9 cellular contexts compared by ENCODE assay signal in genomic region chr14:68797180-68797670, GRCh38. TPM values are rescaled to one million over a fixed set of nuclear protein-coding genes. Genes with fewer than 3 reads are reported as not detected.
A peak's percentile ranks its signal among the peaks of the same experiment; 100 is the strongest.
DNase-seq lines count a peak whose midpoint lies in the region; ATAC-seq and TF ChIP-seq lines count a peak whose summit lies in the region.
"Had no signal": no experiment of that assay in that cellular context is flagged by ENCODE, and none has a peak within 500 bp of the region (broad histone marks: within the 10 kb centered on the region; RNA-seq: fewer than 3 reads in every experiment).

No MANE protein-coding gene starts in this region.

- DNase-seq in T-helper 2 cell treated with Interferon-gamma antibody and Interleukin-4, amounts not matched to agents 5 μg/mL and 100 μg/mL, for 36 hours (ENCODE audit: low spot score): no peak
- DNase-seq in T-helper 2 cell (no peak), left kidney (ENCODE audit: low read depth, low spot score) (peak; percentile 34), suprapubic skin (ENCODE audit: low spot score in 2 of 2) (peak in 1 of 2 donors; percentile 63), hepatic stellate cell (ENCODE audit: low spot score) (no peak)
- DNase-seq in activated T-helper 1 cell treated with anti-CD3 and anti-CD28 coated beads, Interleukin-12 subunit alpha, Interleukin-12 subunit beta, Interleukin-2, Interleukin-4 antibody, amounts not matched to agents 30 ng/mL and 10 ng/mL and 1 ng/mL, durations not matched to agents 14 hours and 24 hours and 36 hours (ENCODE audit: low spot score): no peak
- DNase-seq in stimulated activated naive CD4-positive, alpha-beta T cell treated with Interleukin-2 at 50 U/mL for 16 hours (lab: John Stamatoyannopoulos, UW): no peak

- H3K36me3 ChIP-seq in suprapubic skin: no peaks in the 10 kb centered on the region
- H3K36me3 ChIP-seq: adrenal gland had no signal

- H3K27ac ChIP-seq in suprapubic skin: peak overlapping the region; percentile 100

- peaks cover 20% of the 10 kb centered on the region for H3K36me3 Mint-ChIP-seq in T-helper 2 cell treated with Interferon-gamma antibody and Interleukin-4, amounts not matched to agents 5 μg/mL and 100 μg/mL, for 36 hours (ENCODE audit: low read depth)
- H3K36me3 Mint-ChIP-seq in activated T-helper 1 cell treated with anti-CD3 and anti-CD28 coated beads, Interleukin-12 subunit alpha, Interleukin-12 subunit beta, Interleukin-2, Interleukin-4 antibody, amounts not matched to agents 30 ng/mL and 10 ng/mL and 1 ng/mL, durations not matched to agents 14 hours and 24 hours and 36 hours (ENCODE audit: low read depth): peaks cover 11% of the 10 kb centered on the region

- peak overlapping the region; percentile 100 for H3K27ac Mint-ChIP-seq in T-helper 2 cell treated with Interferon-gamma antibody and Interleukin-4, amounts not matched to agents 5 μg/mL and 100 μg/mL, for 36 hours
- H3K27ac Mint-ChIP-seq in activated T-helper 1 cell treated with anti-CD3 and anti-CD28 coated beads, Interleukin-12 subunit alpha, Interleukin-12 subunit beta, Interleukin-2, Interleukin-4 antibody, amounts not matched to agents 30 ng/mL and 10 ng/mL and 1 ng/mL, durations not matched to agents 14 hours and 24 hours and 36 hours: peak overlapping the region; percentile 74

- no peak for TF ChIP-seq CTCF in suprapubic skin (IDR thresholded peaks at IDR 0.05)

- H3K4me3 Mint-ChIP-seq in T-helper 2 cell treated with Interferon-gamma antibody and Interleukin-4, amounts not matched to agents 5 μg/mL and 100 μg/mL, for 36 hours: peak overlapping the region; percentile 47
- H3K4me3 Mint-ChIP-seq in activated T-helper 1 cell treated with anti-CD3 and anti-CD28 coated beads, Interleukin-12 subunit alpha, Interleukin-12 subunit beta, Interleukin-2, Interleukin-4 antibody, amounts not matched to agents 30 ng/mL and 10 ng/mL and 1 ng/mL, durations not matched to agents 14 hours and 24 hours and 36 hours: peak overlapping the region; percentile 2

- H3K4me1 ChIP-seq in suprapubic skin: peaks cover 22% of the 10 kb centered on the region

- no peaks in the 10 kb centered on the region for H3K9me3 ChIP-seq in suprapubic skin
- H3K9me3 ChIP-seq: adrenal gland had no signal

- no peak for TF ChIP-seq POLR2A in suprapubic skin (IDR thresholded peaks at IDR 0.05)

- no peaks in the 10 kb centered on the region for H3K27me3 ChIP-seq in suprapubic skin
- H3K27me3 ChIP-seq: adrenal gland had no signal

- no peak for ATAC-seq in SK-N-SH treated with all-trans-retinoic acid at 6 μM for 48 hours

- peaks cover 36% of the 10 kb centered on the region for H3K4me1 Mint-ChIP-seq in T-helper 2 cell treated with Interferon-gamma antibody and Interleukin-4, amounts not matched to agents 5 μg/mL and 100 μg/mL, for 36 hours (ENCODE audit: low read depth)
- H3K4me1 Mint-ChIP-seq in activated T-helper 1 cell treated with anti-CD3 and anti-CD28 coated beads, Interleukin-12 subunit alpha, Interleukin-12 subunit beta, Interleukin-2, Interleukin-4 antibody, amounts not matched to agents 30 ng/mL and 10 ng/mL and 1 ng/mL, durations not matched to agents 14 hours and 24 hours and 36 hours (ENCODE audit: low read depth): peaks cover 48% of the 10 kb centered on the region

- intact Hi-C loops in activated T-helper 1 cell treated with anti-CD3 and anti-CD28 coated beads, Interleukin-12 subunit alpha, Interleukin-12 subunit beta, Interleukin-2, Interleukin-4 antibody, amounts not matched to agents 30 ng/mL and 10 ng/mL and 1 ng/mL, durations not matched to agents 14 hours and 24 hours and 36 hours (cut with micrococcal nuclease): loop anchor here (10.0 kb wide), 3 partner anchors 392 to 1552 kb away; partner anchors contain the start of genes PALS1 and SUSD6

- WGBS in suprapubic skin: 71% methylated on average over 7 of the region's 7 CpGs

- no peak for TF ChIP-seq EP300 in suprapubic skin (IDR thresholded peaks at IDR 0.05)

- peaks cover 28% of the 10 kb centered on the region for H3K9me3 Mint-ChIP-seq in T-helper 2 cell treated with Interferon-gamma antibody and Interleukin-4, amounts not matched to agents 5 μg/mL and 100 μg/mL, for 36 hours
- H3K9me3 Mint-ChIP-seq in activated T-helper 1 cell treated with anti-CD3 and anti-CD28 coated beads, Interleukin-12 subunit alpha, Interleukin-12 subunit beta, Interleukin-2, Interleukin-4 antibody, amounts not matched to agents 30 ng/mL and 10 ng/mL and 1 ng/mL, durations not matched to agents 14 hours and 24 hours and 36 hours: peaks cover 18% of the 10 kb centered on the region

- no peak overlapping the region for H3K4me3 ChIP-seq in suprapubic skin

- H3K27me3 Mint-ChIP-seq in T-helper 2 cell treated with Interferon-gamma antibody and Interleukin-4, amounts not matched to agents 5 μg/mL and 100 μg/mL, for 36 hours (ENCODE audit: low read depth): no peaks in the 10 kb centered on the region
- H3K27me3 Mint-ChIP-seq in activated T-helper 1 cell treated with anti-CD3 and anti-CD28 coated beads, Interleukin-12 subunit alpha, Interleukin-12 subunit beta, Interleukin-2, Interleukin-4 antibody, amounts not matched to agents 30 ng/mL and 10 ng/mL and 1 ng/mL, durations not matched to agents 14 hours and 24 hours and 36 hours (ENCODE audit: insufficient read depth): no peaks in the 10 kb centered on the region

TF ChIP-seq in SK-N-SH treated with all-trans-retinoic acid at 6 μM for 48 hours, 23 proteins besides CTCF, POLR2A, EP300 and RAD21 (continues in another document):
- TF ChIP-seq BACH2 (CRISPR knock-in tag; IDR thresholded peaks at IDR 0.05; ENCODE audit: borderline replicate concordance) (no peak), TSHZ2 (CRISPR knock-in tag; IDR thresholded peaks at IDR 0.05) (no peak), GLIS3 (CRISPR knock-in tag; IDR thresholded peaks at IDR 0.05) (no peak), ZC3H10 (CRISPR knock-in tag; IDR thresholded peaks at IDR 0.05) (no peak), TCF4 (CRISPR knock-in tag; IDR thresholded peaks at IDR 0.05; ENCODE audit: borderline replicate concordance) (no peak), ZNF8 (CRISPR knock-in tag; IDR thresholded peaks at IDR 0.05) (no peak), CSRNP3 (CRISPR knock-in tag; IDR thresholded peaks at IDR 0.05) (no peak), PATZ1 (CRISPR knock-in tag; IDR thresholded peaks at IDR 0.05; ENCODE audit: borderline replicate concordance) (no peak), PPARA (CRISPR knock-in tag; IDR thresholded peaks at IDR 0.05; ENCODE audit: borderline replicate concordance) (no peak), ZNF565 (CRISPR knock-in tag; conservative IDR thresholded peaks at IDR 0.05; ENCODE audit: low read depth) (no peak), TOX (CRISPR knock-in tag; IDR thresholded peaks at IDR 0.05; ENCODE audit: borderline replicate concordance) (no peak), ZFP3 (CRISPR knock-in tag; IDR thresholded peaks at IDR 0.05) (no peak)

RNA-seq across cellular contexts. Expression of gene ZFP36L1, which starts 4.4 kb away (rescaled TPM):
- total RNA-seq in activated T-helper 1 cell treated with anti-CD3 and anti-CD28 coated beads, Interleukin-12 subunit alpha, Interleukin-12 subunit beta, Interleukin-2, Interleukin-4 antibody, amounts not matched to agents 30 ng/mL and 10 ng/mL and 1 ng/mL, durations not matched to agents 14 hours and 24 hours and 36 hours: 149 and 156 TPM in 2 replicates
- total RNA-seq in suprapubic skin: 1,000 to 10,000 TPM; 1,382 to 1,995 (median 1,611) TPM
